Comparison of ENCODE assay signal across 8 cellular contexts in the genomic region with DNA sequence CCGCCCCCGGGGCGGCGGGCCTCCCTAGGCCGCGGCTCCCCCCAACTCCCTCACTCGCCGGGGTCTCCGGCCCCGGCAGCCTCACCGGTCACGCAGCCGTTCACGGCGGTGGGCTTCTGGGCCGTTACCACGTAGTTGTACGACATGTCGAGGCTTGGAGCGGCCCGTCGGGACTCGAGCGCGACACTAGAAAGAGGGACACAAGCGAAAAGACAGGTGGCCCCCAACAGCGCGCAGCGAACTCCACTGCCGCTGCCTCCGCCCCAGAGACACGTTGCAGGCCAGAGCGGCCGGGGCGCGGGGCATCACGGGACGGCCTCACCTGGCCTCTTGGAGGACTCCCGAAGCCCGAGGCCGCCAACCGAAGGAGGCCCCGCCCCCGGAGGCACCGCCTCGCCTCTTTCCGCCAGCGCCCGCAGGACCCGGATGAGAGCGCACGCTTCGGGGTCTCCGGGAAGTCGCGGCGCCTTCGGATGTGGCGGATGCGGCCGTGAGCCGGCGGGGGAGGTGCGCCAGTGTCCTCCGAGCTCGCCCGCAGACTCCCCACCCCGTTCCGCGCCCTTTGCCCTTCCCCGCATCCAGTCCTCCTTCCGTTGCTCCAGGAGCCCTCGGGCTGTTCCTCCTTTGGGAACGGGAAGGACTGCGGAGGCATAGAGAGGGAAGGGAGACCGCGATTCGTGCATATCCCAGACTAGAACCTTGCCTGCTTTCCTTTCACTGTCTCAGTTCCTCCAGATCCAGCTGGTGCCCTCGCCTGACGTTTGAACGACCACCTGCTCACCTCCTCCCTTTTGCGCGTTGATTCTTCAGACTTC. TPM values are rescaled to one million over a fixed set of nuclear protein-coding genes. Genes with fewer than 3 reads are reported as not detected.
DNase-seq lines count a peak whose midpoint lies in the region; ATAC-seq and TF ChIP-seq lines count a peak whose summit lies in the region.

Gene DDB1 (minus strand): TSS at position 283 of the 815 bp plus-strand sequence. CDS start 137 bp downstream, at position 146.
Gene TKFC (plus strand): TSS at position 406 of the 815 bp plus-strand sequence. CDS start 1,501 bp downstream, outside the sequence.

- intact Hi-C loops in mammary epithelial cell (cut with micrococcal nuclease) = loop anchor here (2.0 to 5.0 kb wide), 2 partner anchors 28 to 94 kb away; partner anchors contain the start of genes CPSF7 and CYB561A3

- dilution Hi-C loops in mammary epithelial cell (cut with HindIII; ENCODE audit: low sequenced_read_pairs) = no loop called here

- H3K27me3 ChIP-seq in mammary epithelial cell (ENCODE audit: insufficient read depth, low read length) = no peaks in the 10 kb centered on the region
- H3K27me3 ChIP-seq in iPS-20b (ENCODE audit: insufficient read depth, low read length) = no peaks in the 10 kb centered on the region

- CTCF ChIA-PET in AG04449 (lab: Yijun Ruan, JAX) = interaction anchor here (1.2 to 10.1 kb wide), 7 partner anchors 9 to 102 kb away, joined by 3 to 926 read pairs (median 5); partner anchors contain the start of genes CYB561A3, TMEM138 and TMEM216
- CTCF ChIA-PET in mammary epithelial cell (lab: Charles Lee; ENCODE audit: low non-redundant PET) = interaction anchor here (0.6 kb wide), 1 partner anchor 749 kb away, joined by 3 read pairs; no protein-coding TSS in a partner anchor

- H3K9me3 ChIP-seq in mammary epithelial cell (replicated peaks; ENCODE audit: insufficient read depth, low read length) (no peaks in the 10 kb centered on the region), iPS-20b (ENCODE audit: insufficient read depth, low read depth, low read length) (no peaks in the 10 kb centered on the region)

- H4K20me1 ChIP-seq in mammary epithelial cell (ENCODE audit: insufficient read depth, low read length) = no peaks in the 10 kb centered on the region

- ATAC-seq in GM18909 (IDR thresholded peaks at IDR 0.05; ENCODE audit: poor library complexity, unreplicated experiment) (peak; percentile 84), HG03159 (IDR thresholded peaks at IDR 0.05; ENCODE audit: unreplicated experiment) (peak; percentile 79)

- H3K4me1 ChIP-seq in mammary epithelial cell (ENCODE audit: insufficient read depth, low read length) (peaks cover 39% of the 10 kb centered on the region), iPS-20b (ENCODE audit: insufficient read depth, low read length) (peaks cover 13% of the 10 kb centered on the region)

- TSS peak; percentile 41 for BruUV-seq in mammary epithelial cell (replicated peaks; lab: Mats Ljungman, UMichigan)

- H3K27ac ChIP-seq in mammary epithelial cell (ENCODE audit: insufficient read depth, low read depth, low read length) = peak within 1 kb of the TSS; percentile 84
- H3K27ac ChIP-seq in iPS-20b (ENCODE audit: low read length) = peak within 1 kb of the TSS; percentile 97
- peak within 1 kb of the TSS; percentile 79 to 99 (median 95) for H3K27ac ChIP-seq in skin epidermis

- DNase-seq in AG04449 (ENCODE audit: low read depth, low spot score) (no peak), NCI-H2227 treated with DMSO at 0.1 percent for 48 hours (lab: John Stamatoyannopoulos, UW) (peak; percentile 92), mammary epithelial cell (peak; percentile 92)

- H3K79me2 ChIP-seq in mammary epithelial cell (ENCODE audit: insufficient read depth, low read length) = peaks cover 55% of the 10 kb centered on the region

- H3K36me3 ChIP-seq in mammary epithelial cell (ENCODE audit: insufficient read depth, low read length) (peaks cover 11% of the 10 kb centered on the region), iPS-20b (ENCODE audit: insufficient read depth, low read depth, low read length) (peaks cover 32% of the 10 kb centered on the region)

- H3K4me3 ChIP-seq in AG04449 (ENCODE audit: low read depth, low read length) = peak within 1 kb of the TSS; percentile 95
- H3K4me3 ChIP-seq in WI38 (ENCODE audit: low read depth, low read length) = peak within 1 kb of the TSS; percentile 99
- peak within 1 kb of the TSS; percentile 69 to 93 (median 91) for H3K4me3 ChIP-seq in mammary epithelial cell (replicated peaks in 1 of 3; ENCODE audit: insufficient read depth in 1 of 3, low read depth in 2 of 3, low read length in 3 of 3)
- peak within 1 kb of the TSS; percentile 99 for H3K4me3 ChIP-seq in iPS-20b (ENCODE audit: low read length)
- H3K4me3 ChIP-seq in skin epidermis = peak within 1 kb of the TSS; percentile 69 to 96 (median 89)

- peak within 1 kb of the TSS; percentile 92 for H2AFZ ChIP-seq in mammary epithelial cell (ENCODE audit: low read depth, low read length)

- WGBS in mammary epithelial cell (ENCODE audit: low coverage, missing lambda C conversion rate) = 3% methylated on average over 34 of the region's 83 CpGs

- in situ Hi-C loops in mammary epithelial cell (cut with MboI; ENCODE audit: low sequenced_read_pairs in 2 of 2) = loop anchor here in 1 of 2 donors (5.0 kb wide), 1 partner anchor 54 kb away; no protein-coding TSS in a partner anchor

- TF ChIP-seq CTCF in AG04449 (IDR thresholded peaks at IDR 0.05; ENCODE audit: insufficient read depth, low read length, missing control alignments) (no peak), WI38 (IDR thresholded peaks at IDR 0.05; ENCODE audit: low read depth, low read length) (no peak), mammary epithelial cell (conservative IDR thresholded peaks at IDR 0.05 in 1 of 2, IDR thresholded peaks at IDR 0.05 in 1 of 2; ENCODE audit: extremely low read depth in 1 of 2, insufficient read depth in 1 of 2, low read depth in 1 of 2, low read length in 2 of 2) (no peak)

- POLR2A ChIA-PET in AG04449 (lab: Yijun Ruan, JAX) = interaction anchor here (1.5 to 1.8 kb wide), 3 partner anchors 29 to 53 kb away, joined by 6 to 9 read pairs (median 6); partner anchors contain the start of genes CYB561A3 and TMEM138

- peak within 1 kb of the TSS; percentile 76 for H3K4me2 ChIP-seq in mammary epithelial cell (ENCODE audit: insufficient read depth, low read depth, low read length)

- peak within 1 kb of the TSS; percentile 95 for H3K9ac ChIP-seq in mammary epithelial cell (ENCODE audit: insufficient read depth, low read length)
- H3K9ac ChIP-seq in iPS-20b (ENCODE audit: low read depth, low read length) = peak within 1 kb of the TSS; percentile 100

RNA-seq across cellular contexts. Expression of gene DDB1, which starts in this region (rescaled TPM):
- 100 to 1,000 TPM; 214 to 230 TPM for total RNA-seq in mammary epithelial cell
- 225 TPM for polyA plus RNA-seq in mammary epithelial cell
- polyA minus RNA-seq in mammary epithelial cell = 327 TPM

RNA-seq across cellular contexts. Expression of gene TKFC, which starts in this region (rescaled TPM):
- total RNA-seq in mammary epithelial cell = 10 to 100 TPM; 30.0 to 65.3 TPM
- polyA plus RNA-seq in mammary epithelial cell = 29.5 TPM
- polyA minus RNA-seq in mammary epithelial cell = 18.2 TPM
